In genomic region chr2:31327505-31327904, GRCh38 we compare ENCODE assay signal across 1 cellular context.
TF ChIP-seq lines count a peak whose summit lies in the region.

No MANE protein-coding gene starts in this region.

TF ChIP-seq in HepG2, 621 proteins besides CTCF, POLR2A, EP300 and RAD21 (continued from another document):
- TF ChIP-seq, protein P1, sequence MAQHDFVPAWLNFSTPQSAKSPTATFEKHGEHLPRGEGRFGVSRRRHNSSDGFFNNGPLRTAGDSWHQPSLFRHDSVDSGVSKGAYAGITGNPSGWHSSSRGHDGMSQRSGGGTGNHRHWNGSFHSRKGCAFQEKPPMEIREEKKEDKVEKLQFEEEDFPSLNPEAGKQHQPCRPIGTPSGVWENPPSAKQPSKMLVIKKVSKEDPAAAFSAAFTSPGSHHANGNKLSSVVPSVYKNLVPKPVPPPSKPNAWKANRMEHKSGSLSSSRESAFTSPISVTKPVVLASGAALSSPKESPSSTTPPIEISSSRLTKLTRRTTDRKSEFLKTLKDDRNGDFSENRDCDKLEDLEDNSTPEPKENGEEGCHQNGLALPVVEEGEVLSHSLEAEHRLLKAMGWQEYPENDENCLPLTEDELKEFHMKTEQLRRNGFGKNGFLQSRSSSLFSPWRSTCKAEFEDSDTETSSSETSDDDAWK (CRISPR knock-in tag; IDR thresholded peaks at IDR 0.05) = no peak
- TF ChIP-seq CEBPG (CRISPR knock-in tag; IDR thresholded peaks at IDR 0.05) (peak; percentile 33; the same call in 1 of the 2 replicates), FOXM1 (CRISPR knock-in tag; IDR thresholded peaks at IDR 0.05) (no peak), HIVEP1 (CRISPR knock-in tag; IDR thresholded peaks at IDR 0.05) (no peak)
